2 cellular contexts compared by ENCODE assay signal in the genomic region with DNA sequence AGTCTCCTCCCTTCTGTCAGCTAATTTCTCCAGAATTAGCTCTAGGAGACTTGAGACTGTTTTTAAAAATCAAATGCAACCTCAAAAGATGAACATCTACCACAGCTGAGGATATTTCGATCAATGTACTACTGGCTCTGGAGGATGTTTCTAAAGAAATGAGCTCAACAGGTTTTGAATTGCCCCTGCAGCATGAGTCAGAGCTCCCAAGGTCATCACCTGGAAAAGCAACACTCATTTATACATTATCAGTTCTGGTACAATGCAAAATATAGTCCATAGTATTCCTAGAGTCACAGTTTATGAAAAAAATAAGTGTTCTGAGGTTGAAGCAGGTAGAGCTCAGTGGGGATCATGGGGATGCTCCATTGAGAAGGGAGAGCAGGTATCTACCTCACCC.
A peak's percentile ranks its signal among the peaks of the same experiment; 100 is the strongest.
TF ChIP-seq lines count a peak whose summit lies in the region.

No MANE protein-coding gene starts in this region.

TF ChIP-seq in K562, 482 proteins besides CTCF, POLR2A, EP300 and RAD21:
- TF ChIP-seq STAG1 (CRISPR knock-in tag; IDR thresholded peaks at IDR 0.05; ENCODE audit: borderline replicate concordance) (no peak), HDAC1 (IDR thresholded peaks at IDR 0.05) (no peak)
- TF ChIP-seq, protein P1, sequence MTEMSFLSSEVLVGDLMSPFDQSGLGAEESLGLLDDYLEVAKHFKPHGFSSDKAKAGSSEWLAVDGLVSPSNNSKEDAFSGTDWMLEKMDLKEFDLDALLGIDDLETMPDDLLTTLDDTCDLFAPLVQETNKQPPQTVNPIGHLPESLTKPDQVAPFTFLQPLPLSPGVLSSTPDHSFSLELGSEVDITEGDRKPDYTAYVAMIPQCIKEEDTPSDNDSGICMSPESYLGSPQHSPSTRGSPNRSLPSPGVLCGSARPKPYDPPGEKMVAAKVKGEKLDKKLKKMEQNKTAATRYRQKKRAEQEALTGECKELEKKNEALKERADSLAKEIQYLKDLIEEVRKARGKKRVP (CRISPR knock-in tag; IDR thresholded peaks at IDR 0.05): no peak

TF ChIP-seq in HepG2, 621 proteins besides CTCF, POLR2A, EP300 and RAD21:
- TF ChIP-seq FOSL2 (CRISPR knock-in tag; IDR thresholded peaks at IDR 0.05) (0 out of 2 replicates have a peak, but pooled peaks have one; percentile 23), GABPB1 (CRISPR knock-in tag; IDR thresholded peaks at IDR 0.05) (no peak), THAP11 (CRISPR knock-in tag; IDR thresholded peaks at IDR 0.05) (no peak), TOE1 (CRISPR knock-in tag; IDR thresholded peaks at IDR 0.05) (no peak)
